ENCODE assay signal across 11 cellular contexts in genomic region chr19:35120492-35120891, GRCh38. TPM values are rescaled to one million over a fixed set of nuclear protein-coding genes. Genes with fewer than 3 reads are reported as not detected.
DNase-seq lines count a peak whose midpoint lies in the region; ATAC-seq, FAIRE-seq and TF ChIP-seq lines count a peak whose summit lies in the region.
"Had no signal": no experiment of that assay in that cellular context is flagged by ENCODE, and none has a peak within 500 bp of the region (broad histone marks: within the 10 kb centered on the region; RNA-seq: fewer than 3 reads in every experiment).

No MANE protein-coding gene starts in this region.

- H3K79me2 ChIP-seq in keratinocyte (ENCODE audit: control insufficient read depth, insufficient read depth, low read length) = peaks cover 38% of the 10 kb centered on the region

- peaks cover 82% of the 10 kb centered on the region for H3K4me1 ChIP-seq in keratinocyte (ENCODE audit: control insufficient read depth, extremely low read depth, insufficient read depth, low read length)

- FAIRE-seq in keratinocyte (lab: Jason Lieb, UNC) = peak; percentile 94

- H3K4me1 Mint-ChIP-seq in CD14-positive monocyte = peaks cover 42% of the 10 kb centered on the region

- no peaks in the 10 kb centered on the region for H3K9me1 ChIP-seq in keratinocyte (ENCODE audit: control insufficient read depth, extremely low read depth, insufficient read depth, low read length)

- peak overlapping the region; percentile 74 for H3K4me2 ChIP-seq in keratinocyte (ENCODE audit: control insufficient read depth, extremely low read depth, insufficient read depth, low read depth, low read length)

- H3K36me3 ChIP-seq in keratinocyte (ENCODE audit: control insufficient read depth in 2 of 2, extremely low read depth in 1 of 2, insufficient read depth in 2 of 2, low read length in 2 of 2) = peaks cover 7 to 19% of the 10 kb centered on the region in 2 experiments

- TF ChIP-seq POLR2A in lower leg skin (IDR thresholded peaks at IDR 0.05) = no peak

- H3K9ac ChIP-seq in keratinocyte (ENCODE audit: control insufficient read depth, extremely low read depth, insufficient read depth, low read length) = peak overlapping the region; percentile 74

- peak overlapping the region in 1 of 3 experiments; percentile 43 for H3K4me3 ChIP-seq in keratinocyte (ENCODE audit: control insufficient read depth in 2 of 3, extremely low read depth in 1 of 3, insufficient read depth in 2 of 3, low read depth in 1 of 3, low read length in 3 of 3)
- no peak overlapping the region for H3K4me3 ChIP-seq in lower leg skin (ENCODE audit: low read depth, poor library complexity, severe bottlenecking)

- WGBS in lower leg skin, 2 donors = 22 to 33% methylated on average over 7 of the region's 7 CpGs

- no peaks in the 10 kb centered on the region for H4K20me1 ChIP-seq in keratinocyte (ENCODE audit: control insufficient read depth, extremely low read depth, insufficient read depth, low read length)

- TF ChIP-seq CTCF in 22Rv1 (IDR thresholded peaks at IDR 0.05) = no peak
- TF ChIP-seq CTCF in keratinocyte (optimal IDR thresholded peaks at IDR 0.05 in 1 of 3, IDR thresholded peaks at IDR 0.05 in 1 of 3, conservative IDR thresholded peaks at IDR 0.05 in 1 of 3; ENCODE audit: extremely low read depth in 1 of 3, insufficient read depth in 2 of 3, low read length in 3 of 3) = no peak
- no peak for TF ChIP-seq CTCF in lower leg skin (IDR thresholded peaks at IDR 0.05)
- no peak for TF ChIP-seq CTCF in CD14-positive monocyte (IDR thresholded peaks at IDR 0.05)

- peak; percentile 88 for DNase-seq in HPDE6-E6E7 (ENCODE audit: extremely low spot score)
- DNase-seq in T1000 (lab: John Stamatoyannopoulos, UW) = peak; percentile 12
- DNase-seq in keratinocyte (ENCODE audit: low read depth, low spot score) = peak; percentile 92
- no peak for DNase-seq in left lobe of liver (ENCODE audit: low spot score)
- no peak for DNase-seq in lower leg skin (ENCODE audit: low spot score in 2 of 2)
- DNase-seq in CD14-positive monocyte (ENCODE audit: low spot score) = no peak
- DNase-seq: CD4-positive, alpha-beta memory T cell; stimulated activated CD4-positive, alpha-beta T cell treated with anti-CD3 and anti-CD28 coated beads, Interleukin-4, amount 100 ng/mL, for 1 hour had no signal

- H3K9me3 ChIP-seq in keratinocyte (ENCODE audit: control insufficient read depth, low read depth, low read length) = no peaks in the 10 kb centered on the region

- peak overlapping the region in 3 of 7 donors; percentile 14 to 65 (median 64) for H3K27ac Mint-ChIP-seq in CD14-positive monocyte

- ATAC-seq in HG02885 (IDR thresholded peaks at IDR 0.05; ENCODE audit: poor library complexity, unreplicated experiment) (no peak), left lobe of liver (no peak)

- no peaks in the 10 kb centered on the region for H3K27me3 ChIP-seq in keratinocyte (ENCODE audit: control insufficient read depth, extremely low read depth, insufficient read depth, low read length)

- intact Hi-C loops in lower leg skin (cut with DNase I; ENCODE audit: low total_unique reads) = no loop called here
- intact Hi-C loops in CD14-positive monocyte (cut with micrococcal nuclease) = no loop called here

- no peaks in the 10 kb centered on the region for H3K36me3 Mint-ChIP-seq in CD14-positive monocyte
- H3K36me3 Mint-ChIP-seq: CD4-positive, alpha-beta memory T cell had no signal

- no peak overlapping the region for H2AFZ ChIP-seq in keratinocyte (ENCODE audit: control insufficient read depth, low read length)

- H3K9me3 Mint-ChIP-seq in CD14-positive monocyte = peaks cover 0 to 2% (median 0%) of the 10 kb centered on the region in 7 donors
- H3K9me3 Mint-ChIP-seq: CD4-positive, alpha-beta memory T cell had no signal

- peak overlapping the region; percentile 91 for H3K27ac ChIP-seq in 22Rv1
- H3K27ac ChIP-seq in keratinocyte (ENCODE audit: control insufficient read depth, insufficient read depth, low read length) = peak overlapping the region; percentile 87

- no peak overlapping the region for H3K4me3 Mint-ChIP-seq in CD14-positive monocyte
- H3K4me3 Mint-ChIP-seq: CD4-positive, alpha-beta memory T cell had no signal

- dilution Hi-C loops in keratinocyte (cut with MboI; ENCODE audit: extremely low pct_ligation_motif_present, low sequenced_read_pairs) = no loop called here

- H3K27me3 Mint-ChIP-seq in CD14-positive monocyte (ENCODE audit: low read depth in 3 of 3) = peaks cover 9 to 23% (median 16%) of the 10 kb centered on the region in 3 donors

RNA-seq across cellular contexts. Expression of gene FXYD3, which starts 4.9 kb away (rescaled TPM):
- 563 to 2,415 TPM (median 851 TPM) in 3 replicates for polyA plus RNA-seq in keratinocyte
- polyA plus RNA-seq in keratinocyte (2011; ENCODE audit: low read depth) = 498 TPM
- 945 and 1,085 TPM in 2 replicates for polyA plus RNA-seq in keratinocyte (2011; cell fraction: cytosol; rRNA removed)
- polyA plus RNA-seq in keratinocyte (2011; cell fraction: nucleus; rRNA removed) = 621 and 766 TPM in 2 replicates
- polyA plus RNA-seq in keratinocyte (2012; ENCODE audit: low replicate concordance) = 829 and 2,475 TPM in 2 replicates
- 308 to 665 TPM (median 468 TPM) in 3 replicates for polyA minus RNA-seq in keratinocyte
- 614 TPM for polyA minus RNA-seq in keratinocyte (2011; cell fraction: cytosol; rRNA and poly(A)+ RNA removed)
- 205 and 217 TPM in 2 replicates for polyA minus RNA-seq in keratinocyte (2011; cell fraction: nucleus; rRNA and poly(A)+ RNA removed)
- 1.4 TPM for total RNA-seq in left lobe of liver
- total RNA-seq in lower leg skin = 100 to 1,000 TPM; 391 to 630 (median 546) TPM
- not detected for polyA plus RNA-seq in CD14-positive monocyte
- total RNA-seq: CD4-positive, alpha-beta memory T cell; T-helper 2 cell treated with Interferon-gamma antibody and Interleukin-4, amounts not matched to agents 100 ng/mL and 5 ng/mL, for 36 hours had no signal
- polyA plus RNA-seq: CD4-positive, alpha-beta memory T cell had no signal

RNA-seq across cellular contexts. Expression of gene LGI4, which starts 14.4 kb away (rescaled TPM):
- 0.01 to 0.14 TPM (median 0.10 TPM) in 3 replicates for polyA plus RNA-seq in keratinocyte
- 0.76 TPM for polyA plus RNA-seq in keratinocyte (2011; ENCODE audit: low read depth)
- polyA plus RNA-seq in keratinocyte (2011; cell fraction: cytosol; rRNA removed) = 0.09 TPM in 1 of 2 replicates, not detected in the other
- 0.89 and 1.1 TPM in 2 replicates for polyA plus RNA-seq in keratinocyte (2011; cell fraction: nucleus; rRNA removed)
- 0.11 and 0.93 TPM in 2 replicates for polyA plus RNA-seq in keratinocyte (2012; ENCODE audit: low replicate concordance)
- not detected in 3 replicates for polyA minus RNA-seq in keratinocyte
- not detected for polyA minus RNA-seq in keratinocyte (2011; cell fraction: cytosol; rRNA and poly(A)+ RNA removed)
- polyA minus RNA-seq in keratinocyte (2011; cell fraction: nucleus; rRNA and poly(A)+ RNA removed) = 0.31 TPM in 1 of 2 replicates, not detected in the other
- total RNA-seq in left lobe of liver = 1.9 TPM
- total RNA-seq in lower leg skin = 10 to 100 TPM in 1 of 4 donors, 1 to 10 TPM in 3; 4.3 to 19.4 (median 8.9) TPM
- polyA plus RNA-seq in CD14-positive monocyte = not detected
- polyA plus RNA-seq: CD4-positive, alpha-beta memory T cell had no signal

RNA-seq across cellular contexts. Expression of gene FXYD1, which starts 18.1 kb away (rescaled TPM):
- 0.14 to 0.23 TPM (median 0.19 TPM) in 3 replicates for polyA plus RNA-seq in keratinocyte
- polyA plus RNA-seq in keratinocyte (2011; ENCODE audit: low read depth) = not detected
- not detected in 2 replicates for polyA plus RNA-seq in keratinocyte (2011; cell fraction: cytosol; rRNA removed)
- polyA plus RNA-seq in keratinocyte (2011; cell fraction: nucleus; rRNA removed) = not detected in 2 replicates
- 0.32 and 2.6 TPM in 2 replicates for polyA plus RNA-seq in keratinocyte (2012; ENCODE audit: low replicate concordance)
- polyA minus RNA-seq in keratinocyte = not detected in 3 replicates
- not detected for polyA minus RNA-seq in keratinocyte (2011; cell fraction: cytosol; rRNA and poly(A)+ RNA removed)
- polyA minus RNA-seq in keratinocyte (2011; cell fraction: nucleus; rRNA and poly(A)+ RNA removed) = not detected in 2 replicates
- 280 TPM for total RNA-seq in left lobe of liver
- 10 to 100 TPM in 1 of 4 donors, 1 to 10 TPM in 2, not detected in 1; 5.5 to 20.9 (median 6.5) TPM for total RNA-seq in lower leg skin
- under 1 TPM in 1 of 2 donors, not detected in 1; 0.74 TPM for polyA plus RNA-seq in CD14-positive monocyte

RNA-seq across cellular contexts. Expression of gene FXYD7, which starts 22.6 kb away (rescaled TPM):
- 0.36 TPM in 1 of 3 replicates, not detected in the others for polyA plus RNA-seq in keratinocyte
- not detected for polyA plus RNA-seq in keratinocyte (2011; ENCODE audit: low read depth)
- polyA plus RNA-seq in keratinocyte (2011; cell fraction: cytosol; rRNA removed) = not detected in 2 replicates
- polyA plus RNA-seq in keratinocyte (2011; cell fraction: nucleus; rRNA removed) = not detected in 2 replicates
- polyA plus RNA-seq in keratinocyte (2012; ENCODE audit: low replicate concordance) = 0.24 TPM in 1 of 2 replicates, not detected in the other
- not detected in 3 replicates for polyA minus RNA-seq in keratinocyte
- polyA minus RNA-seq in keratinocyte (2011; cell fraction: cytosol; rRNA and poly(A)+ RNA removed) = not detected
- not detected in 2 replicates for polyA minus RNA-seq in keratinocyte (2011; cell fraction: nucleus; rRNA and poly(A)+ RNA removed)
- total RNA-seq in left lobe of liver = 0.60 TPM
- total RNA-seq in lower leg skin = 1 to 10 TPM in 1 of 4 donors, not detected in 3; 1.3 TPM
- not detected for polyA plus RNA-seq in CD14-positive monocyte

RNA-seq across cellular contexts. Expression of gene FXYD5, which starts 34.0 kb away (rescaled TPM):
- polyA plus RNA-seq in keratinocyte (82.5 to 457 TPM (median 122 TPM) in 3 replicates), CD14-positive monocyte (100 to 1,000 TPM; 204 to 312 TPM)
- polyA plus RNA-seq in keratinocyte (2011; ENCODE audit: low read depth) = 159 TPM
- polyA plus RNA-seq in keratinocyte (2011; cell fraction: cytosol; rRNA removed) = 216 and 272 TPM in 2 replicates
- 163 TPM in 2 replicates for polyA plus RNA-seq in keratinocyte (2011; cell fraction: nucleus; rRNA removed)
- polyA plus RNA-seq in keratinocyte (2012; ENCODE audit: low replicate concordance) = 191 and 430 TPM in 2 replicates
- polyA minus RNA-seq in keratinocyte = 206 to 558 TPM (median 224 TPM) in 3 replicates
- 226 TPM for polyA minus RNA-seq in keratinocyte (2011; cell fraction: cytosol; rRNA and poly(A)+ RNA removed)
- 66.2 and 71.1 TPM in 2 replicates for polyA minus RNA-seq in keratinocyte (2011; cell fraction: nucleus; rRNA and poly(A)+ RNA removed)
- total RNA-seq in left lobe of liver (7.6 TPM), lower leg skin (10 to 100 TPM; 41.4 to 59.8 (median 57.7) TPM)

Comparison
In these comparisons a context has a peak if more than half of its experiments do, and no peak if none do; other contexts are left out.
1. DNase-seq: peak in HPDE6-E6E7 (single experiment), T1000 (single experiment) and keratinocyte (single experiment); none in left lobe of liver (single experiment), lower leg skin (0 of 2) and CD14-positive monocyte (single experiment).
2. RNA of gene FXYD3, which starts 4.9 kb away (total RNA-seq): 391 to 630 TPM in lower leg skin; 1.4 TPM in left lobe of liver (single experiment); every median in the first group is over 100 times any median in the second.
3. RNA of gene FXYD1, which starts 18.1 kb away (total RNA-seq): 280 TPM in left lobe of liver (single experiment); 5.5 to 20.9 TPM in lower leg skin; every median in the first group is over 10 times any median in the second.